Comparison of ENCODE assay signal across 17 cellular contexts in the genomic region with DNA sequence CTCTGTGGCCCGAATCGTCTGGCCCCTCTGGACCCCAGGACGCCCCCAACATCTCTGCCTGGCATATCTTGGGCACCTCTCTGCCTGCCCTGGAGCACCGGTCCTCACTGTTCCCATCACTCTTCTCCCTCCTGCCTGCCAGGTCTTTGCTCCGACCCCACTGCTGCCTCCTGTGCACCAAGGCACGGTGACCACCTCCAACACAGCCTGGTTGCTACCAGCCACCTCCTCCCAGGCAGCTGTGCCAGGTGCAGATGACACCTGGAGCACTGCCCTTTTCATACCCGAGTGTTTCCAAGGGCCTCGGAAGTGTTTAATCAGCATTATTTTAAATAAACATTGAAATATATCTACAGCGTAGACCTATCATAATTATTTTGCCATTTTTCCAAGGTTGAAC. TPM values are rescaled to one million over a fixed set of nuclear protein-coding genes. Genes with fewer than 3 reads are reported as not detected.
A peak's percentile ranks its signal among the peaks of the same experiment; 100 is the strongest.
DNase-seq lines count a peak whose midpoint lies in the region; ATAC-seq and TF ChIP-seq lines count a peak whose summit lies in the region.
"Had no signal": no experiment of that assay in that cellular context is flagged by ENCODE, and none has a peak within 500 bp of the region (broad histone marks: within the 10 kb centered on the region; RNA-seq: fewer than 3 reads in every experiment).

No MANE protein-coding gene starts in this region.

- H3K9me3 Mint-ChIP-seq in stimulated activated effector memory CD8-positive, alpha-beta T cell treated with anti-CD3 and anti-CD28 coated beads, Interleukin-12 subunit alpha, Interleukin-12 subunit beta, amount 100 ng/mL, for 72 hours, result no peaks in the 10 kb centered on the region

- peak; percentile 9 for DNase-seq in NCI-H2196 (lab: John Stamatoyannopoulos, UW; ENCODE audit: unreplicated experiment)
- no peak for DNase-seq in NCI-H2196 treated with DMSO at 0.1 percent for 48 hours (lab: John Stamatoyannopoulos, UW; ENCODE audit: unreplicated experiment)
- peak; percentile 56 for DNase-seq in SHP77 treated with DMSO at 0.1 percent for 48 hours (lab: John Stamatoyannopoulos, UW)
- no peak for DNase-seq in left lobe of liver (ENCODE audit: low spot score)
- no peak for DNase-seq in stimulated activated effector memory CD8-positive, alpha-beta T cell treated with anti-CD3 and anti-CD28 coated beads, Interleukin-12 subunit alpha, Interleukin-12 subunit beta, amount 100 ng/mL, for 72 hours (ENCODE audit: low spot score in 2 of 2)
- DNase-seq in mesenteric fat pad (ENCODE audit: low spot score), result no peak
- DNase-seq in medulla oblongata (ENCODE audit: extremely low spot score), result no peak
- DNase-seq: Calu3; CD4-positive, CD25-positive, alpha-beta regulatory T cell; DMS79 treated with DMSO at 0.1 percent for 48 hours; KG1; NCI-H1417 treated with DMSO at 0.1 percent for 48 hours; NCI-H2081; NCI-H226; NCI-H69 had no signal

- peaks cover 9% of the 10 kb centered on the region for H3K4me1 Mint-ChIP-seq in stimulated activated effector memory CD8-positive, alpha-beta T cell treated with anti-CD3 and anti-CD28 coated beads, Interleukin-12 subunit alpha, Interleukin-12 subunit beta, amount 100 ng/mL, for 72 hours
- H3K4me1 Mint-ChIP-seq: B cell had no signal

- no peak overlapping the region for H3K4me3 Mint-ChIP-seq in stimulated activated effector memory CD8-positive, alpha-beta T cell treated with anti-CD3 and anti-CD28 coated beads, Interleukin-12 subunit alpha, Interleukin-12 subunit beta, amount 100 ng/mL, for 72 hours
- H3K4me3 Mint-ChIP-seq: B cell; CD4-positive, CD25-positive, alpha-beta regulatory T cell had no signal

- peak; percentile 37 for ATAC-seq in left lobe of liver
- ATAC-seq in stimulated activated effector memory CD8-positive, alpha-beta T cell treated with anti-CD3 and anti-CD28 coated beads, Interleukin-12 subunit alpha, Interleukin-12 subunit beta, amount 100 ng/mL, for 72 hours, result no peak
- no peak for ATAC-seq in SK-N-SH treated with all-trans-retinoic acid at 6 μM for 48 hours

- peak overlapping the region; percentile 29 for H3K27ac Mint-ChIP-seq in stimulated activated effector memory CD8-positive, alpha-beta T cell treated with anti-CD3 and anti-CD28 coated beads, Interleukin-12 subunit alpha, Interleukin-12 subunit beta, amount 100 ng/mL, for 72 hours
- H3K27ac Mint-ChIP-seq: B cell had no signal

- peaks cover 57% of the 10 kb centered on the region for H3K36me3 Mint-ChIP-seq in stimulated activated effector memory CD8-positive, alpha-beta T cell treated with anti-CD3 and anti-CD28 coated beads, Interleukin-12 subunit alpha, Interleukin-12 subunit beta, amount 100 ng/mL, for 72 hours

TF ChIP-seq in SK-N-SH treated with all-trans-retinoic acid at 6 μM for 48 hours, 23 proteins besides CTCF, POLR2A, EP300 and RAD21:
- TF ChIP-seq ARNTL (CRISPR knock-in tag; IDR thresholded peaks at IDR 0.05; ENCODE audit: borderline replicate concordance, low read depth), result no peak
- TF ChIP-seq RARB (CRISPR knock-in tag; IDR thresholded peaks at IDR 0.05), result no peak
- no peak for TF ChIP-seq TCF4 (CRISPR knock-in tag; IDR thresholded peaks at IDR 0.05; ENCODE audit: borderline replicate concordance)
- TF ChIP-seq ZNF565 (CRISPR knock-in tag; conservative IDR thresholded peaks at IDR 0.05; ENCODE audit: low read depth), result no peak
- TF ChIP-seq ZNF70 (CRISPR knock-in tag; IDR thresholded peaks at IDR 0.05), result no peak
- no peak for TF ChIP-seq OSR1 (CRISPR knock-in tag; IDR thresholded peaks at IDR 0.05)
- TF ChIP-seq, protein P1, sequence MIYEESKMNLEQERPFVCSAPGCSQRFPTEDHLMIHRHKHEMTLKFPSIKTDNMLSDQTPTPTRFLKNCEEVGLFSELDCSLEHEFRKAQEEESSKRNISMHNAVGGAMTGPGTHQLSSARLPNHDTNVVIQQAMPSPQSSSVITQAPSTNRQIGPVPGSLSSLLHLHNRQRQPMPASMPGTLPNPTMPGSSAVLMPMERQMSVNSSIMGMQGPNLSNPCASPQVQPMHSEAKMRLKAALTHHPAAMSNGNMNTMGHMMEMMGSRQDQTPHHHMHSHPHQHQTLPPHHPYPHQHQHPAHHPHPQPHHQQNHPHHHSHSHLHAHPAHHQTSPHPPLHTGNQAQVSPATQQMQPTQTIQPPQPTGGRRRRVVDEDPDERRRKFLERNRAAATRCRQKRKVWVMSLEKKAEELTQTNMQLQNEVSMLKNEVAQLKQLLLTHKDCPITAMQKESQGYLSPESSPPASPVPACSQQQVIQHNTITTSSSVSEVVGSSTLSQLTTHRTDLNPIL (CRISPR knock-in tag; IDR thresholded peaks at IDR 0.05; ENCODE audit: low read depth), result no peak
- no peak for TF ChIP-seq CSDC2 (CRISPR knock-in tag; IDR thresholded peaks at IDR 0.05)
- no peak for TF ChIP-seq ZFP30 (CRISPR knock-in tag; IDR thresholded peaks at IDR 0.05)
- no peak for TF ChIP-seq TOX (CRISPR knock-in tag; IDR thresholded peaks at IDR 0.05; ENCODE audit: borderline replicate concordance)
- TF ChIP-seq TSHZ2 (CRISPR knock-in tag; IDR thresholded peaks at IDR 0.05), result no peak

RNA-seq across cellular contexts. Expression of gene PKNOX1, which starts 31.3 kb away (rescaled TPM):
- total RNA-seq in left lobe of liver (6.0 TPM), mesenteric fat pad (18.1 TPM)

Comparison
In these comparisons a context has a peak if more than half of its experiments do, and no peak if none do; other contexts are left out.
1. DNase-seq: peak in NCI-H2196 (single experiment) and SHP77 treated with DMSO at 0.1 percent for 48 hours (single experiment); none in NCI-H2196 treated with DMSO at 0.1 percent for 48 hours (single experiment), left lobe of liver (single experiment), stimulated activated effector memory CD8-positive, alpha-beta T cell treated with anti-CD3 and anti-CD28 coated beads, Interleukin-12 subunit alpha, Interleukin-12 subunit beta, amount 100 ng/mL, for 72 hours (0 of 2), mesenteric fat pad (single experiment) and medulla oblongata (single experiment).